ENCODE assay signal across 1 cellular context in genomic region chr10:75209325-75210192, GRCh38.
TF ChIP-seq lines count a peak whose summit lies in the region.

No MANE protein-coding gene starts in this region.

TF ChIP-seq in K562, 482 proteins besides CTCF, POLR2A, EP300 and RAD21 (continued from another document and continues in another):
- TF ChIP-seq MLX (CRISPR knock-in tag; conservative IDR thresholded peaks at IDR 0.05), result no peak
- TF ChIP-seq HNRNPH1 (optimal IDR thresholded peaks at IDR 0.05; ENCODE audit: low read depth, low read length), result no peak
- TF ChIP-seq SMARCA4 (IDR thresholded peaks at IDR 0.05), result peak; percentile 69; the same call in 1 of the 2 replicates
- TF ChIP-seq ZNF318 (IDR thresholded peaks at IDR 0.05; ENCODE audit: borderline replicate concordance in 1 of 2, low read depth in 1 of 2), result no peak
- TF ChIP-seq, protein P1, sequence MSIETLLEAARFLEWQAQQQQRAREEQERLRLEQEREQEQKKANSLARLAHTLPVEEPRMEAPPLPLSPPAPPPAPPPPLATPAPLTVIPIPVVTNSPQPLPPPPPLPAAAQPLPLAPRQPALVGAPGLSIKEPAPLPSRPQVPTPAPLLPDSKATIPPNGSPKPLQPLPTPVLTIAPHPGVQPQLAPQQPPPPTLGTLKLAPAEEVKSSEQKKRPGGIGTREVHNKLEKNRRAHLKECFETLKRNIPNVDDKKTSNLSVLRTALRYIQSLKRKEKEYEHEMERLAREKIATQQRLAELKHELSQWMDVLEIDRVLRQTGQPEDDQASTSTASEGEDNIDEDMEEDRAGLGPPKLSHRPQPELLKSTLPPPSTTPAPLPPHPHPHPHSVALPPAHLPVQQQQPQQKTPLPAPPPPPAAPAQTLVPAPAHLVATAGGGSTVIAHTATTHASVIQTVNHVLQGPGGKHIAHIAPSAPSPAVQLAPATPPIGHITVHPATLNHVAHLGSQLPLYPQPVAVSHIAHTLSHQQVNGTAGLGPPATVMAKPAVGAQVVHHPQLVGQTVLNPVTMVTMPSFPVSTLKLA (conservative IDR thresholded peaks at IDR 0.05), result no peak
- peak; percentile 88; the same call in 1 of the 2 replicates for TF ChIP-seq PATZ1 (CRISPR knock-in tag; IDR thresholded peaks at IDR 0.05; ENCODE audit: borderline replicate concordance)
- TF ChIP-seq, protein P2, sequence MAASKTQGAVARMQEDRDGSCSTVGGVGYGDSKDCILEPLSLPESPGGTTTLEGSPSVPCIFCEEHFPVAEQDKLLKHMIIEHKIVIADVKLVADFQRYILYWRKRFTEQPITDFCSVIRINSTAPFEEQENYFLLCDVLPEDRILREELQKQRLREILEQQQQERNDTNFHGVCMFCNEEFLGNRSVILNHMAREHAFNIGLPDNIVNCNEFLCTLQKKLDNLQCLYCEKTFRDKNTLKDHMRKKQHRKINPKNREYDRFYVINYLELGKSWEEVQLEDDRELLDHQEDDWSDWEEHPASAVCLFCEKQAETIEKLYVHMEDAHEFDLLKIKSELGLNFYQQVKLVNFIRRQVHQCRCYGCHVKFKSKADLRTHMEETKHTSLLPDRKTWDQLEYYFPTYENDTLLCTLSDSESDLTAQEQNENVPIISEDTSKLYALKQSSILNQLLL (CRISPR knock-in tag; IDR thresholded peaks at IDR 0.05; ENCODE audit: borderline replicate concordance), result no peak
- TF ChIP-seq ZNF324 (CRISPR knock-in tag; IDR thresholded peaks at IDR 0.05), result peak; percentile 67; the same call in 1 of the 2 replicates
- TF ChIP-seq, protein P3, sequence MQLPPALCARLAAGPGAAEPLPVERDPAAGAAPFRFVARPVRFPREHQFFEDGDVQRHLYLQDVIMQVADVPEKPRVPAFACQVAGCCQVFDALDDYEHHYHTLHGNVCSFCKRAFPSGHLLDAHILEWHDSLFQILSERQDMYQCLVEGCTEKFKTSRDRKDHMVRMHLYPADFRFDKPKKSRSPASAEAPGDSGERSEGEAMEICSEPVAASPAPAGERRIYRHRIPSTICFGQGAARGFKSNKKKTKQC (CRISPR knock-in tag; IDR thresholded peaks at IDR 0.05), result 0 out of 2 replicates have a peak, but pooled peaks have one; percentile 64
- no peak for TF ChIP-seq NFYB (IDR thresholded peaks at IDR 0.05; ENCODE audit: extremely low read depth, insufficient read length)
- peak; percentile 94 for TF ChIP-seq MECOM (CRISPR knock-in tag; IDR thresholded peaks at IDR 0.05)
- no peak for TF ChIP-seq SRSF1 (IDR thresholded peaks at IDR 0.05; ENCODE audit: low read depth, low read length)
- TF ChIP-seq HDAC2 (IDR thresholded peaks at IDR 0.05), result no peak
- peak; percentile 85 for TF ChIP-seq DDX20 (tag; IDR thresholded peaks at IDR 0.05; ENCODE audit: low read depth)
- peak; percentile 88 for TF ChIP-seq MEF2D (tag; conservative IDR thresholded peaks at IDR 0.05; ENCODE audit: low read depth)
- peak; percentile 52 for TF ChIP-seq ZNF384 (IDR thresholded peaks at IDR 0.05; ENCODE audit: low read depth, low read length)
- TF ChIP-seq SRSF7 (optimal IDR thresholded peaks at IDR 0.05; ENCODE audit: low read depth, low read length), result no peak
- TF ChIP-seq BRCA1 (IDR thresholded peaks at IDR 0.05), result no peak
- TF ChIP-seq BRCA1 (CRISPR knock-in tag; IDR thresholded peaks at IDR 0.05), result 0 out of 2 replicates have a peak, but pooled peaks have one; percentile 32
- TF ChIP-seq PHB2 (IDR thresholded peaks at IDR 0.05; ENCODE audit: low read depth), result no peak
- TF ChIP-seq KAT2B (IDR thresholded peaks at IDR 0.05; ENCODE audit: low read depth, low read length), result no peak
- TF ChIP-seq, protein P4, sequence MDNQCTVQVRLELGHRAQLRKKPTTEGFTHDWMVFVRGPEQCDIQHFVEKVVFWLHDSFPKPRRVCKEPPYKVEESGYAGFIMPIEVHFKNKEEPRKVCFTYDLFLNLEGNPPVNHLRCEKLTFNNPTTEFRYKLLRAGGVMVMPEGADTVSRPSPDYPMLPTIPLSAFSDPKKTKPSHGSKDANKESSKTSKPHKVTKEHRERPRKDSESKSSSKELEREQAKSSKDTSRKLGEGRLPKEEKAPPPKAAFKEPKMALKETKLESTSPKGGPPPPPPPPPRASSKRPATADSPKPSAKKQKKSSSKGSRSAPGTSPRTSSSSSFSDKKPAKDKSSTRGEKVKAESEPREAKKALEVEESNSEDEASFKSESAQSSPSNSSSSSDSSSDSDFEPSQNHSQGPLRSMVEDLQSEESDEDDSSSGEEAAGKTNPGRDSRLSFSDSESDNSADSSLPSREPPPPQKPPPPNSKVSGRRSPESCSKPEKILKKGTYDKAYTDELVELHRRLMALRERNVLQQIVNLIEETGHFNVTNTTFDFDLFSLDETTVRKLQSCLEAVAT (IDR thresholded peaks at IDR 0.05), result peak; percentile 20 to 45; a peak in 2 of 4 replicates
- TF ChIP-seq ETS2 (tag; IDR thresholded peaks at IDR 0.05; ENCODE audit: borderline replicate concordance, poor library complexity, severe bottlenecking), result peak; percentile 60
- TF ChIP-seq, protein P5, sequence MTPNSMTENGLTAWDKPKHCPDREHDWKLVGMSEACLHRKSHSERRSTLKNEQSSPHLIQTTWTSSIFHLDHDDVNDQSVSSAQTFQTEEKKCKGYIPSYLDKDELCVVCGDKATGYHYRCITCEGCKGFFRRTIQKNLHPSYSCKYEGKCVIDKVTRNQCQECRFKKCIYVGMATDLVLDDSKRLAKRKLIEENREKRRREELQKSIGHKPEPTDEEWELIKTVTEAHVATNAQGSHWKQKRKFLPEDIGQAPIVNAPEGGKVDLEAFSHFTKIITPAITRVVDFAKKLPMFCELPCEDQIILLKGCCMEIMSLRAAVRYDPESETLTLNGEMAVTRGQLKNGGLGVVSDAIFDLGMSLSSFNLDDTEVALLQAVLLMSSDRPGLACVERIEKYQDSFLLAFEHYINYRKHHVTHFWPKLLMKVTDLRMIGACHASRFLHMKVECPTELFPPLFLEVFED (CRISPR knock-in tag; conservative IDR thresholded peaks at IDR 0.05), result peak; percentile 21; the same call in 1 of the 2 replicates
- peak; percentile 99 for TF ChIP-seq CREB3 (tag; conservative IDR thresholded peaks at IDR 0.05; ENCODE audit: low read depth)
- TF ChIP-seq ASH1L (IDR thresholded peaks at IDR 0.05; ENCODE audit: borderline replicate concordance, low read depth, partially characterized antibody), result no peak
- TF ChIP-seq ZSCAN29 (IDR thresholded peaks at IDR 0.05), result no peak
- no peak for TF ChIP-seq ZNF551 (CRISPR knock-in tag; IDR thresholded peaks at IDR 0.05)
- no peak for TF ChIP-seq HBP1 (CRISPR knock-in tag; IDR thresholded peaks at IDR 0.05)
- no peak for TF ChIP-seq TEAD4 (IDR thresholded peaks at IDR 0.05; ENCODE audit: low read length)
- TF ChIP-seq TEAD4 (CRISPR knock-in tag; IDR thresholded peaks at IDR 0.05; ENCODE audit: borderline replicate concordance), result no peak
